8 cellular contexts compared by ENCODE assay signal in genomic region chr4:166324321-166324720, GRCh38.
DNase-seq lines count a peak whose midpoint lies in the region; ATAC-seq and TF ChIP-seq lines count a peak whose summit lies in the region.

No MANE protein-coding gene starts in this region.

- DNase-seq in EL (peak; percentile 18), RWPE1 (ENCODE audit: low spot score) (no peak), iPS-NIHi11 (ENCODE audit: low spot score) (peak; percentile 26), COLO829 (ENCODE audit: low spot score) (no peak)
- DNase-seq in stimulated activated naive B cell treated with anti-CD40 and anti-IgM and Interleukin-4, amounts not matched to agents 10 μg/mL and 1 μg/mL and 100 μg/mL, for 72 hours, result no peak

- no peak overlapping the region for H3K27ac ChIP-seq in RWPE1

- ATAC-seq in HG02763 (IDR thresholded peaks at IDR 0.05; ENCODE audit: unreplicated experiment) (peak; percentile 51), GM19455 (IDR thresholded peaks at IDR 0.05; ENCODE audit: unreplicated experiment) (no peak), GM21576 (IDR thresholded peaks at IDR 0.05; ENCODE audit: unreplicated experiment) (no peak)
- no peak for ATAC-seq in stimulated activated naive B cell treated with anti-CD40 and anti-IgM and Interleukin-4, amounts not matched to agents 10 μg/mL and 1 μg/mL and 100 μg/mL, for 72 hours (replicated peaks)

- no peaks in the 10 kb centered on the region for H3K27me3 Mint-ChIP-seq in stimulated activated naive B cell treated with anti-CD40 and anti-IgM and Interleukin-4, amounts not matched to agents 10 μg/mL and 1 μg/mL and 100 μg/mL, for 72 hours

- H3K4me1 Mint-ChIP-seq in stimulated activated naive B cell treated with anti-CD40 and anti-IgM and Interleukin-4, amounts not matched to agents 10 μg/mL and 1 μg/mL and 100 μg/mL, for 72 hours, result no peaks in the 10 kb centered on the region

- CTCF ChIA-PET in RWPE1 (lab: Yijun Ruan, JAX), result no interaction called here

- no peak overlapping the region for H3K4me3 Mint-ChIP-seq in stimulated activated naive B cell treated with anti-CD40 and anti-IgM and Interleukin-4, amounts not matched to agents 10 μg/mL and 1 μg/mL and 100 μg/mL, for 72 hours

- no peaks in the 10 kb centered on the region for H3K36me3 Mint-ChIP-seq in stimulated activated naive B cell treated with anti-CD40 and anti-IgM and Interleukin-4, amounts not matched to agents 10 μg/mL and 1 μg/mL and 100 μg/mL, for 72 hours

- peaks cover 4 to 5% of the 10 kb centered on the region in 2 donors for H3K9me3 Mint-ChIP-seq in stimulated activated naive B cell treated with anti-CD40 and anti-IgM and Interleukin-4, amounts not matched to agents 10 μg/mL and 1 μg/mL and 100 μg/mL, for 72 hours

- no peak overlapping the region for H3K27ac Mint-ChIP-seq in stimulated activated naive B cell treated with anti-CD40 and anti-IgM and Interleukin-4, amounts not matched to agents 10 μg/mL and 1 μg/mL and 100 μg/mL, for 72 hours

- POLR2A ChIA-PET in RWPE1 (lab: Yijun Ruan, JAX; ENCODE audit: low non-redundant PET), result no interaction called here

- TF ChIP-seq CTCF in RWPE1 (conservative IDR thresholded peaks at IDR 0.05; ENCODE audit: low read depth), result peak; percentile 38

Comparison
In these comparisons a context has a peak if more than half of its experiments do, and no peak if none do; other contexts are left out.
1. DNase-seq: peak in EL (single experiment) and iPS-NIHi11 (single experiment); none in RWPE1 (single experiment), COLO829 (single experiment) and stimulated activated naive B cell treated with anti-CD40 and anti-IgM and Interleukin-4, amounts not matched to agents 10 μg/mL and 1 μg/mL and 100 μg/mL, for 72 hours (single experiment).